In genomic region chr12:71236133-71236660, GRCh38 we compare ENCODE assay signal across 27 cellular contexts.
"Had no signal": no experiment of that assay in that cellular context is flagged by ENCODE, and none has a peak within 500 bp of the region (broad histone marks: within the 10 kb centered on the region; RNA-seq: fewer than 3 reads in every experiment).

No MANE protein-coding gene starts in this region.

- H3K4me3 ChIP-seq: adrenal gland, body of pancreas, colonic mucosa, gastroesophageal sphincter, ovary, right lobe of liver, transverse colon had no signal

- H3K9me3 ChIP-seq: adrenal gland, body of pancreas, colonic mucosa, gastroesophageal sphincter, ovary, right lobe of liver had no signal

- FAIRE-seq: kidney had no signal

- H3K4me1 ChIP-seq: adrenal gland, body of pancreas, colonic mucosa, gastroesophageal sphincter, right lobe of liver, transverse colon had no signal

- H3K9me3 Mint-ChIP-seq: activated naive CD8-positive, alpha-beta T cell treated with anti-CD3 and anti-CD28 coated beads for 36 hours; activated T-helper 1 cell treated with anti-CD3 and anti-CD28 coated beads, Interleukin-12 subunit alpha, Interleukin-12 subunit beta, Interleukin-2, Interleukin-4 antibody, amounts not matched to agents 30 ng/mL and 10 ng/mL and 1 ng/mL, durations not matched to agents 14 hours and 24 hours and 36 hours had no signal

- H3K36me3 ChIP-seq: adrenal gland, colonic mucosa, gastroesophageal sphincter, ovary, right lobe of liver, transverse colon, WERI-Rb-1 had no signal

- DNase-seq: activated CD4-positive, alpha-beta T cell treated with anti-CD3 and anti-CD28 coated beads for 48 hours; activated CD4-positive, alpha-beta T cell treated with anti-CD3 and anti-CD28 coated beads, Interleukin-2, amount 50 U/mL, for 48 hours; activated CD8-positive, alpha-beta memory T cell treated with anti-CD3 and anti-CD28 coated beads for 24 hours; activated effector memory CD4-positive, alpha-beta T cell treated with anti-CD3 and anti-CD28 coated beads, Interleukin-2, amount 50 U/mL, for 16 hours; activated naive CD4-positive, alpha-beta T cell treated with anti-CD3 and anti-CD28 coated beads for 36 hours; activated naive CD8-positive, alpha-beta T cell treated with anti-CD3 and anti-CD28 coated beads for 36 hours; activated T-cell treated with anti-CD3 and anti-CD28 coated beads, Interleukin-2, amount 50 U/mL, for 1 hour; adrenal gland; aorta; body of pancreas; cerebellar nuclear complex; colonic mucosa; effector memory CD4-positive, alpha-beta T cell; hippocampal formation; kidney; midbrain; naive thymus-derived CD4-positive, alpha-beta T cell; ovary; right lobe of liver; stimulated activated CD4-positive, alpha-beta T cell treated with anti-CD3 and anti-CD28 coated beads, Interleukin-2, amount 100 ng/mL, for 48 hours; stimulated activated naive CD4-positive, alpha-beta T cell treated with Interleukin-2 at 50 U/mL for 16 hours; transverse colon; WERI-Rb-1 had no signal

- ATAC-seq: activated CD4-positive, CD25-positive, alpha-beta regulatory T cell treated with anti-CD3 and anti-CD28 coated beads, Interleukin-2, amount 50 U/mL, for 24 hours; body of pancreas; gastroesophageal sphincter; naive thymus-derived CD4-positive, alpha-beta T cell; right lobe of liver had no signal

- H3K27me3 Mint-ChIP-seq: activated naive CD8-positive, alpha-beta T cell treated with anti-CD3 and anti-CD28 coated beads for 36 hours; naive thymus-derived CD4-positive, alpha-beta T cell; progenitor cell of endocrine pancreas had no signal

- H3K36me3 Mint-ChIP-seq: activated naive CD8-positive, alpha-beta T cell treated with anti-CD3 and anti-CD28 coated beads for 36 hours; naive thymus-derived CD4-positive, alpha-beta T cell had no signal

- H3K4me3 Mint-ChIP-seq: activated naive CD4-positive, alpha-beta T cell treated with anti-CD3 and anti-CD28 coated beads for 36 hours; activated naive CD8-positive, alpha-beta T cell treated with anti-CD3 and anti-CD28 coated beads for 36 hours; activated T-helper 1 cell treated with anti-CD3 and anti-CD28 coated beads, Interleukin-12 subunit alpha, Interleukin-12 subunit beta, Interleukin-2, Interleukin-4 antibody, amounts not matched to agents 30 ng/mL and 10 ng/mL and 1 ng/mL, durations not matched to agents 14 hours and 24 hours and 36 hours; naive thymus-derived CD4-positive, alpha-beta T cell had no signal

- H3K27ac Mint-ChIP-seq: activated naive CD4-positive, alpha-beta T cell treated with anti-CD3 and anti-CD28 coated beads for 36 hours; activated naive CD8-positive, alpha-beta T cell treated with anti-CD3 and anti-CD28 coated beads for 36 hours; activated T-helper 1 cell treated with anti-CD3 and anti-CD28 coated beads, Interleukin-12 subunit alpha, Interleukin-12 subunit beta, Interleukin-2, Interleukin-4 antibody, amounts not matched to agents 30 ng/mL and 10 ng/mL and 1 ng/mL, durations not matched to agents 14 hours and 24 hours and 36 hours; naive thymus-derived CD4-positive, alpha-beta T cell; progenitor cell of endocrine pancreas had no signal

- H3K27me3 ChIP-seq: adrenal gland, body of pancreas, colonic mucosa, gastroesophageal sphincter, ovary, right lobe of liver, transverse colon had no signal

- H3K4me1 Mint-ChIP-seq: activated naive CD8-positive, alpha-beta T cell treated with anti-CD3 and anti-CD28 coated beads for 36 hours had no signal
